ENCODE assay signal across 18 cellular contexts in the genomic region with DNA sequence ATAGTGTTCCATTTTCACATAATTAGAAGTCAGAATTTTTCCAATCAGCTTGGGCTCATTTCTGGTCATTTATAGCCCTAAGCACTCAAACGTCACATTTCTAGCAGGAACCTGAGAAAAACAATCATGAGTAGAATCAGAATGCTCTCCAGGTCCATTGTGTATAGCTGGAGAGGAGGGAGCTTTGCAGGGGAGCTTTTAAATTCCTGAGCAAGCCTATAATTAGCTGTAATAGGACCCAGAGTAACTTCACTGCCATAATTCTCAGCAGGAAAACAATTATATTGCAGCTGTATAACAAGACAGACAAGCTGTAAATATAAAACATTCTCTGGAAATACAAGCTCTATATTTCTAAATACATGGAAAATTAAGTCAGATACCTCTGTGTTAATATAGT.
"Had no signal": no experiment of that assay in that cellular context is flagged by ENCODE, and none has a peak within 500 bp of the region (broad histone marks: within the 10 kb centered on the region; RNA-seq: fewer than 3 reads in every experiment).

No MANE protein-coding gene starts in this region.

- H3K36me3 ChIP-seq: tibial artery, uterus had no signal

- H3K27ac ChIP-seq: tibial artery, uterus had no signal

- H3K4me1 ChIP-seq: tibial artery, uterus had no signal

- ATAC-seq: activated CD4-positive, CD25-positive, alpha-beta regulatory T cell treated with anti-CD3 and anti-CD28 coated beads, Interleukin-2, amount 50 U/mL, for 24 hours; activated naive CD4-positive, alpha-beta T cell treated with anti-CD3 and anti-CD28 coated beads, Interleukin-2, amount 50 U/mL, for 72 hours; left cardiac atrium; naive thymus-derived CD4-positive, alpha-beta T cell; right cardiac atrium; stimulated activated memory B cell treated with anti-CD40 and anti-IgM and Interleukin-4, amounts not matched to agents 10 μg/mL and 1 μg/mL and 100 μg/mL, for 72 hours had no signal

- DNase-seq: activated CD4-positive, alpha-beta T cell treated with anti-CD3 and anti-CD28 coated beads, Interleukin-2, amount 50 U/mL, for 4 hours; activated effector memory CD4-positive, alpha-beta T cell treated with Interleukin-2 at 50 U/mL for 16 hours; activated T-cell treated with anti-CD3 and anti-CD28 coated beads, Interleukin-2, amount 50 U/mL, for 1 hour; amygdala; dermis blood vessel endothelial cell; endodermal cell; erythroblast; left cardiac atrium; mammary epithelial cell; naive thymus-derived CD4-positive, alpha-beta T cell; posterior cingulate gyrus; right cardiac atrium; tibial artery; uterus had no signal

- H3K4me3 ChIP-seq: smooth muscle cell, tibial artery, uterus had no signal

- H3K27me3 ChIP-seq: tibial artery, uterus had no signal

- H3K9me3 ChIP-seq: tibial artery had no signal
